Comparison of ENCODE assay signal across 1 cellular context in genomic region chrX:54992911-54993622, GRCh38.
TF ChIP-seq lines count a peak whose summit lies in the region.

No MANE protein-coding gene starts in this region.

TF ChIP-seq in K562, 482 proteins besides CTCF, POLR2A, EP300 and RAD21 (continued from another document):
- TF ChIP-seq JUN (IDR thresholded peaks at IDR 0.05; ENCODE audit: borderline replicate concordance, low read depth, low read length) (no peak), JUN (CRISPR knock-in tag; IDR thresholded peaks at IDR 0.05; ENCODE audit: borderline replicate concordance) (no peak), FOXJ2 (tag; IDR thresholded peaks at IDR 0.05) (no peak), USF1 (CRISPR knock-in tag; IDR thresholded peaks at IDR 0.05) (no peak), HIVEP1 (CRISPR knock-in tag; IDR thresholded peaks at IDR 0.05) (no peak), SMAD4 (CRISPR knock-in tag; conservative IDR thresholded peaks at IDR 0.05) (no peak), TSC22D4 (tag; IDR thresholded peaks at IDR 0.05) (no peak), PML (IDR thresholded peaks at IDR 0.05; ENCODE audit: low read length) (0 out of 2 replicates have a peak, but pooled peaks have one; percentile 38), CHD2 (IDR thresholded peaks at IDR 0.05; ENCODE audit: low read depth, low read length) (no peak), CEBPG (CRISPR knock-in tag; IDR thresholded peaks at IDR 0.05) (no peak), CEBPG (tag; conservative IDR thresholded peaks at IDR 0.05 in 1 of 2, IDR thresholded peaks at IDR 0.05 in 1 of 2) (no peak), RFX7 (CRISPR knock-in tag; IDR thresholded peaks at IDR 0.05) (no peak), ZMIZ1 (IDR thresholded peaks at IDR 0.05; ENCODE audit: low read depth in 2 of 2, low read length in 2 of 2) (no peak), ETV6 (IDR thresholded peaks at IDR 0.05; ENCODE audit: borderline replicate concordance in 1 of 2, low read depth in 2 of 2, low read length in 1 of 2) (no peak), ETV6 (CRISPR knock-in tag; IDR thresholded peaks at IDR 0.05; ENCODE audit: borderline replicate concordance) (no peak), FOXA1 (IDR thresholded peaks at IDR 0.05; ENCODE audit: borderline replicate concordance) (no peak), NBN (IDR thresholded peaks at IDR 0.05; ENCODE audit: low read depth) (no peak), POLR2AphosphoS5 (IDR thresholded peaks at IDR 0.05; ENCODE audit: control insufficient read depth, insufficient read depth, low read depth, low read length) (0 out of 2 replicates have a peak, but pooled peaks have one; percentile 44), SUPT5H (IDR thresholded peaks at IDR 0.05) (no peak), RREB1 (CRISPR knock-in tag; IDR thresholded peaks at IDR 0.05) (no peak), CREB1 (IDR thresholded peaks at IDR 0.05) (no peak), CREB1 (CRISPR knock-in tag; IDR thresholded peaks at IDR 0.05) (no peak), GABPB2 (CRISPR knock-in tag; conservative IDR thresholded peaks at IDR 0.05) (no peak), MTA2 (IDR thresholded peaks at IDR 0.05; ENCODE audit: low read depth) (peak; percentile 55; the same call in 1 of the 2 replicates), ZNF699 (CRISPR knock-in tag; IDR thresholded peaks at IDR 0.05; ENCODE audit: insufficient replicate concordance) (no peak), TOE1 (IDR thresholded peaks at IDR 0.05; ENCODE audit: borderline replicate concordance) (no peak), TOE1 (CRISPR knock-in tag; IDR thresholded peaks at IDR 0.05; ENCODE audit: borderline replicate concordance, low read depth) (no peak), PRDM10 (IDR thresholded peaks at IDR 0.05; ENCODE audit: partially characterized antibody) (peak; percentile 90), NCOR1 (IDR thresholded peaks at IDR 0.05) (peak; percentile 65), IFI16 (CRISPR knock-in tag; IDR thresholded peaks at IDR 0.05) (no peak), TCF3 (CRISPR knock-in tag; IDR thresholded peaks at IDR 0.05) (peak; percentile 85), TFE3 (CRISPR knock-in tag; IDR thresholded peaks at IDR 0.05) (no peak), HMG20A (CRISPR knock-in tag; conservative IDR thresholded peaks at IDR 0.05) (no peak), TEAD4 (IDR thresholded peaks at IDR 0.05; ENCODE audit: low read length) (peak; percentile 85), TEAD4 (CRISPR knock-in tag; IDR thresholded peaks at IDR 0.05; ENCODE audit: borderline replicate concordance) (no peak), CREM (IDR thresholded peaks at IDR 0.05; ENCODE audit: low read depth) (no peak), POLR2AphosphoS2 (IDR thresholded peaks at IDR 0.05; ENCODE audit: low read length) (no peak), HLTF (IDR thresholded peaks at IDR 0.05) (no peak), TAL1 (IDR thresholded peaks at IDR 0.05) (peak; percentile 79), JUND (IDR thresholded peaks at IDR 0.05; ENCODE audit: borderline replicate concordance, low read depth, low read length) (0 out of 2 replicates have a peak, but pooled peaks have one; percentile 7), JUND (tag; IDR thresholded peaks at IDR 0.05; ENCODE audit: borderline replicate concordance, low read depth, low read length) (no peak)
